ENCODE assay signal across 11 cellular contexts in genomic region chr13:22161871-22162270, GRCh38.
A peak's percentile ranks its signal among the peaks of the same experiment; 100 is the strongest.
DNase-seq lines count a peak whose midpoint lies in the region; ATAC-seq and TF ChIP-seq lines count a peak whose summit lies in the region.
"Had no signal": no experiment of that assay in that cellular context is flagged by ENCODE, and none has a peak within 500 bp of the region (broad histone marks: within the 10 kb centered on the region; RNA-seq: fewer than 3 reads in every experiment).

No MANE protein-coding gene starts in this region.

- H3K9me3 Mint-ChIP-seq in activated T-cell treated with anti-CD3 and anti-CD28 coated beads, Interleukin-2, amount 50 U/mL, for 72 hours: peaks cover 2 to 4% of the 10 kb centered on the region in 2 donors
- H3K9me3 Mint-ChIP-seq in stimulated activated naive CD8-positive, alpha-beta T cell treated with anti-CD3 and anti-CD28 coated beads, Interleukin-15, Interleukin-2, amounts not matched to agents 100 ng/mL and 50 ng/mL, for 24 hours: no peaks in the 10 kb centered on the region

- peak overlapping the region; percentile 9 to 78 for H3K4me3 Mint-ChIP-seq in activated T-cell treated with anti-CD3 and anti-CD28 coated beads, Interleukin-2, amount 50 U/mL, for 72 hours
- peak overlapping the region; percentile 21 for H3K4me3 Mint-ChIP-seq in stimulated activated naive CD8-positive, alpha-beta T cell treated with anti-CD3 and anti-CD28 coated beads, Interleukin-15, Interleukin-2, amounts not matched to agents 100 ng/mL and 50 ng/mL, for 24 hours

- intact Hi-C loops in spleen (cut with DNase I; ENCODE audit: low total_unique reads): no loop called here

- no peaks in the 10 kb centered on the region for H3K27me3 ChIP-seq in spleen (replicated peaks in 1 of 7)

- peaks cover 0 to 24% (median 12%) of the 10 kb centered on the region in 6 donors for H3K4me1 ChIP-seq in spleen

- no peak for TF ChIP-seq POLR2A in spleen (IDR thresholded peaks at IDR 0.05)

- H3K27ac Mint-ChIP-seq in activated T-cell treated with anti-CD3 and anti-CD28 coated beads, Interleukin-2, amount 50 U/mL, for 72 hours: peak overlapping the region; percentile 38
- H3K27ac Mint-ChIP-seq in stimulated activated naive CD8-positive, alpha-beta T cell treated with anti-CD3 and anti-CD28 coated beads, Interleukin-15, Interleukin-2, amounts not matched to agents 100 ng/mL and 50 ng/mL, for 24 hours: no peak overlapping the region

- TF ChIP-seq CTCF in spleen (IDR thresholded peaks at IDR 0.05 in 8 of 11, conservative IDR thresholded peaks at IDR 0.05 in 3 of 11): no peak

- peaks cover 4 to 6% of the 10 kb centered on the region in 2 donors for H3K36me3 Mint-ChIP-seq in activated T-cell treated with anti-CD3 and anti-CD28 coated beads, Interleukin-2, amount 50 U/mL, for 72 hours (ENCODE audit: insufficient read depth in 2 of 2)
- no peaks in the 10 kb centered on the region for H3K36me3 Mint-ChIP-seq in stimulated activated naive CD8-positive, alpha-beta T cell treated with anti-CD3 and anti-CD28 coated beads, Interleukin-15, Interleukin-2, amounts not matched to agents 100 ng/mL and 50 ng/mL, for 24 hours (ENCODE audit: low read depth)

- H3K4me1 Mint-ChIP-seq in activated T-cell treated with anti-CD3 and anti-CD28 coated beads, Interleukin-2, amount 50 U/mL, for 72 hours (ENCODE audit: low read depth): peaks cover 40% of the 10 kb centered on the region
- H3K4me1 Mint-ChIP-seq in stimulated activated naive CD8-positive, alpha-beta T cell treated with anti-CD3 and anti-CD28 coated beads, Interleukin-15, Interleukin-2, amounts not matched to agents 100 ng/mL and 50 ng/mL, for 24 hours (ENCODE audit: low read depth): peaks cover 37% of the 10 kb centered on the region

- H3K27me3 Mint-ChIP-seq in activated T-cell treated with anti-CD3 and anti-CD28 coated beads, Interleukin-2, amount 50 U/mL, for 72 hours (ENCODE audit: low read depth): no peaks in the 10 kb centered on the region
- H3K27me3 Mint-ChIP-seq in stimulated activated naive CD8-positive, alpha-beta T cell treated with anti-CD3 and anti-CD28 coated beads, Interleukin-15, Interleukin-2, amounts not matched to agents 100 ng/mL and 50 ng/mL, for 24 hours: no peaks in the 10 kb centered on the region

- H3K27ac ChIP-seq in spleen: peak overlapping the region in 2 of 8 donors; percentile 4 to 19

- DNase-seq in activated T-cell treated with anti-CD3 and anti-CD28 coated beads, Interleukin-2, amount 50 U/mL, for 72 hours: no peak
- DNase-seq in activated T-cell treated with anti-CD3 and anti-CD28 coated beads for 4 hours (no peak), AG08395 (ENCODE audit: low spot score) (no peak), spleen (no peak), cerebellar cortex (ENCODE audit: low spot score) (no peak)
- DNase-seq: ACHN, NCI-H1048, trophoblast cell had no signal

- H3K36me3 ChIP-seq in spleen: no peaks in the 10 kb centered on the region

- H3K9me3 ChIP-seq in spleen: peaks cover 0 to 5% (median 0%) of the 10 kb centered on the region in 8 donors

- peak overlapping the region in 1 of 8 donors; percentile 33 for H3K4me3 ChIP-seq in spleen

- 41 to 76% (median 57%) methylated on average over 3 of the region's 3 CpGs for WGBS in spleen, 5 donors

- ATAC-seq in activated T-cell treated with anti-CD3 and anti-CD28 coated beads, Interleukin-2, amount 50 U/mL, for 72 hours (replicated peaks in 1 of 2): peak; percentile 71 to 81
- ATAC-seq in HG02588 (IDR thresholded peaks at IDR 0.05; ENCODE audit: unreplicated experiment) (peak; percentile 91), HG03521 (IDR thresholded peaks at IDR 0.05; ENCODE audit: unreplicated experiment) (peak; percentile 82)
